26 cellular contexts compared by ENCODE assay signal in genomic region chr4:28146191-28146590, GRCh38.
"Had no signal": no experiment of that assay in that cellular context is flagged by ENCODE, and none has a peak within 500 bp of the region (broad histone marks: within the 10 kb centered on the region; RNA-seq: fewer than 3 reads in every experiment).

No MANE protein-coding gene starts in this region.

- H3K36me3 Mint-ChIP-seq: activated naive CD4-positive, alpha-beta T cell treated with anti-CD3 and anti-CD28 coated beads, Interleukin-2, amount 50 U/mL, for 24 hours; natural killer cell; neural progenitor cell had no signal

- H3K36me3 ChIP-seq: gastroesophageal sphincter, left lung, lower lobe of right lung, neural progenitor cell, spleen, tibial nerve had no signal

- H3K4me1 ChIP-seq: gastroesophageal sphincter, left lung, lower lobe of right lung, neural progenitor cell, parathyroid adenoma, spleen, tibial nerve had no signal

- H3K4me1 Mint-ChIP-seq: activated B cell treated with CpG ODN at 0.5 μM for 24 hours; activated naive CD4-positive, alpha-beta T cell treated with anti-CD3 and anti-CD28 coated beads, Interleukin-2, amount 50 U/mL, for 24 hours; activated naive CD8-positive, alpha-beta T cell treated with anti-CD3 and anti-CD28 coated beads, Interleukin-2, amount 50 U/mL, for 24 hours; natural killer cell; neural progenitor cell had no signal

- H3K27ac ChIP-seq: gastroesophageal sphincter, left lung, lower lobe of right lung, neural progenitor cell, parathyroid adenoma, spleen, tibial nerve had no signal

- H3K4me2 ChIP-seq: neural progenitor cell had no signal

- H3K4me3 Mint-ChIP-seq: activated B cell treated with CpG ODN at 0.5 μM for 24 hours; activated CD8-positive, alpha-beta T cell treated with anti-CD3 and anti-CD28 coated beads for 36 hours; activated naive CD4-positive, alpha-beta T cell treated with anti-CD3 and anti-CD28 coated beads, Interleukin-2, amount 50 U/mL, for 24 hours; activated naive CD8-positive, alpha-beta T cell treated with anti-CD3 and anti-CD28 coated beads, Interleukin-2, amount 50 U/mL, for 24 hours; natural killer cell; neural progenitor cell had no signal

- H3K27me3 Mint-ChIP-seq: activated B cell treated with CpG ODN at 0.5 μM for 24 hours; activated CD8-positive, alpha-beta T cell treated with anti-CD3 and anti-CD28 coated beads for 36 hours; activated naive CD4-positive, alpha-beta T cell treated with anti-CD3 and anti-CD28 coated beads, Interleukin-2, amount 50 U/mL, for 24 hours; activated naive CD8-positive, alpha-beta T cell treated with anti-CD3 and anti-CD28 coated beads, Interleukin-2, amount 50 U/mL, for 24 hours had no signal

- H3K27ac Mint-ChIP-seq: activated B cell treated with CpG ODN at 0.5 μM for 24 hours; activated CD8-positive, alpha-beta T cell treated with anti-CD3 and anti-CD28 coated beads for 36 hours; activated naive CD4-positive, alpha-beta T cell treated with anti-CD3 and anti-CD28 coated beads, Interleukin-2, amount 50 U/mL, for 24 hours; activated naive CD8-positive, alpha-beta T cell treated with anti-CD3 and anti-CD28 coated beads, Interleukin-2, amount 50 U/mL, for 24 hours; activated T-helper 2 cell treated with anti-CD3 and anti-CD28 coated beads, Interferon-gamma antibody, Interleukin-2, Interleukin-4, amounts not matched to agents 10 μg/mL and 5 μg/mL and 100 μg/mL, durations not matched to agents 14 hours and 24 hours and 36 hours; natural killer cell; neural progenitor cell had no signal

- H2AFZ ChIP-seq: neural progenitor cell, parathyroid adenoma had no signal

- H3K9me3 Mint-ChIP-seq: neural progenitor cell had no signal

- H3K27me3 ChIP-seq: gastroesophageal sphincter, left lung, neural progenitor cell, spleen, tibial nerve had no signal

- H3K9ac ChIP-seq: neural progenitor cell, parathyroid adenoma had no signal

- FAIRE-seq: colon had no signal

- H3K4me3 ChIP-seq: gastroesophageal sphincter, left lung, lower lobe of right lung, neural progenitor cell, spleen, tibial nerve had no signal

- H3K79me2 ChIP-seq: parathyroid adenoma had no signal

- H3K9me3 ChIP-seq: gastroesophageal sphincter, left lung, lower lobe of right lung, tibial nerve had no signal

- ATAC-seq: activated CD8-positive, alpha-beta T cell treated with anti-CD3 and anti-CD28 coated beads for 36 hours; activated naive CD8-positive, alpha-beta T cell treated with anti-CD3 and anti-CD28 coated beads, Interleukin-2, amount 50 U/mL, for 24 hours; gastroesophageal sphincter; left lung; lower lobe of right lung; natural killer cell; right cardiac atrium had no signal

- DNase-seq: activated B cell treated with CpG ODN at 0.5 μM for 24 hours; activated CD4-positive, alpha-beta T cell treated with anti-CD3 and anti-CD28 coated beads, Interleukin-2, amount 50 U/mL, for 1 hour; activated CD8-positive, alpha-beta T cell treated with anti-CD3 and anti-CD28 coated beads for 36 hours; activated naive CD8-positive, alpha-beta T cell treated with anti-CD3 and anti-CD28 coated beads, Interleukin-2, amount 50 U/mL, for 24 hours; activated T-cell treated with anti-CD3 and anti-CD28 coated beads, Interleukin-2, amount 50 U/mL, for 48 hours; effector CD8-positive, alpha-beta T cell; head of caudate nucleus; hippocampal formation; kidney; left lung; lower lobe of right lung; mesendoderm; natural killer cell; occipital lobe; right cardiac atrium; spleen; stimulated activated CD4-positive, alpha-beta T cell treated with anti-CD3 and anti-CD28 coated beads, Interleukin-2, amount 100 ng/mL, for 48 hours; stimulated activated naive CD4-positive, alpha-beta T cell treated with Interleukin-2 at 50 U/mL for 16 hours; T-helper 2 cell had no signal
